Comparison of ENCODE assay signal across 9 cellular contexts in the genomic region with DNA sequence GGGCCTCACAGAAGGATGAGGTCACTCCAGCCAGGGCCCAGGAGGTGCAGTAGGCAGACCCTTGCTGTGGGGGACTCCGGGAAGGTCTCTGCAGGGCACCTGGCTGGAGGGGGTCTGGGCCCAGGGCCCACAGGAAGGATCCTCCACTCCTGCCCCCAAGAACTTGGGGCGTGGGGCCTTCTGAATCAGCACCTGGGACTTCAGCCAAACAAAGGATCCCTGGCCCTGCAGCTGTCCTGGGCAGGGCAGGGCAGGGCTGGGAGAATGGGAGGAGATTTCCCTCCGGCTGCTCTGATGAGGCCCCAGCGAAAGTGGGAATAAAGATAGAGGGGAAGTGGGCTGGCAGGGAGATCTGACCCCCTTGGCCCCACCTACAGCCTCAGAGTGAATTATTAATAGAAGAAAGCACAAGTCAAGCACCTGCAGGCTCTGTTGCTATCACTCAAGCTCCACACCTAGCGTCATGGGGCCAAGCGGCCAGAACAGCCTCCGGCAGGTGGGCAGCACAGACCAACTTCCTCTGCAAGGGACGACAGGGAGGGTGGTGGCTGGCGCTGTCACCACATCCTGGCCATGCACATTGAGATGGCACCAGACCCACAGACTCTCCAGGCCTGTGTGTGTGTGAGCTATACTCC.
A peak's percentile ranks its signal among the peaks of the same experiment; 100 is the strongest.
DNase-seq lines count a peak whose midpoint lies in the region; ATAC-seq and TF ChIP-seq lines count a peak whose summit lies in the region.
"Had no signal": no experiment of that assay in that cellular context is flagged by ENCODE, and none has a peak within 500 bp of the region (broad histone marks: within the 10 kb centered on the region; RNA-seq: fewer than 3 reads in every experiment).

No MANE protein-coding gene starts in this region.

- H4K20me1 ChIP-seq in Karpas-422 (ENCODE audit: insufficient read depth, low read depth, low read length): no peaks in the 10 kb centered on the region

- peak; percentile 49 for ATAC-seq in Right ventricle myocardium superior (ENCODE audit: poor library complexity)
- peak; percentile 38 to 46 for ATAC-seq in lower lobe of right lung
- peak; percentile 53 for ATAC-seq in aorta (ENCODE audit: low FRiP score)
- no peak for ATAC-seq in GM19035 (IDR thresholded peaks at IDR 0.05; ENCODE audit: unreplicated experiment)
- ATAC-seq: K562 had no signal

- H3K9ac ChIP-seq in Karpas-422 (ENCODE audit: low read length): no peak overlapping the region

- no peaks in the 10 kb centered on the region for H3K9me3 Mint-ChIP-seq in activated naive CD8-positive, alpha-beta T cell (ENCODE audit: low read depth)

- H3K27me3 ChIP-seq in lower lobe of right lung (ENCODE audit: low read depth) (no peaks in the 10 kb centered on the region), aorta (ENCODE audit: control insufficient read depth in 1 of 2, insufficient read depth in 2 of 2, low read length in 1 of 2) (no peaks in the 10 kb centered on the region), Karpas-422 (ENCODE audit: low read length) (no peaks in the 10 kb centered on the region)

- TF ChIP-seq CTCF in lower lobe of right lung (IDR thresholded peaks at IDR 0.05): no peak

- H3K9me3 ChIP-seq in lower lobe of right lung (no peaks in the 10 kb centered on the region), aorta (ENCODE audit: control insufficient read depth, low read length) (no peaks in the 10 kb centered on the region), Karpas-422 (ENCODE audit: low read length) (no peaks in the 10 kb centered on the region)

- peak overlapping the region; percentile 57 for H3K4me3 Mint-ChIP-seq in activated naive CD8-positive, alpha-beta T cell

- H3K4me2 ChIP-seq in Karpas-422 (ENCODE audit: low read depth, low read length, poor library complexity, severe bottlenecking): no peak overlapping the region

- DNase-seq in Right ventricle myocardium superior (no peak), cardiac septum (ENCODE audit: low spot score) (no peak), lower lobe of right lung (no peak), aorta (peak in 1 of 2 donors; percentile 57), Karpas-422 (no peak), DMS114 treated with DMSO at 0.1 percent for 48 hours (lab: John Stamatoyannopoulos, UW; ENCODE audit: unreplicated experiment) (no peak)

- H3K4me1 ChIP-seq in lower lobe of right lung (peaks cover 53% of the 10 kb centered on the region), aorta (ENCODE audit: control insufficient read depth in 1 of 2, insufficient read depth in 2 of 2, low read length in 2 of 2) (no peaks in the 10 kb centered on the region), Karpas-422 (ENCODE audit: low read length) (no peaks in the 10 kb centered on the region)

- peak overlapping the region; percentile 81 for H3K27ac Mint-ChIP-seq in activated naive CD8-positive, alpha-beta T cell

- H3K9me2 ChIP-seq in Karpas-422 (replicated peaks; ENCODE audit: insufficient read depth, low read length): no peaks in the 10 kb centered on the region

- H3K36me3 Mint-ChIP-seq in activated naive CD8-positive, alpha-beta T cell: peaks cover 5% of the 10 kb centered on the region

- peaks cover 50% of the 10 kb centered on the region for H3K4me1 Mint-ChIP-seq in activated naive CD8-positive, alpha-beta T cell (ENCODE audit: low read depth)

- intact Hi-C loops in Right ventricle myocardium superior (cut with DNase I): no loop called here
- intact Hi-C loops in cardiac septum (cut with DNase I): no loop called here
- intact Hi-C loops in lower lobe of right lung (cut with DNase I): no loop called here
- intact Hi-C loops in aorta (cut with DNase I): no loop called here

- H3K36me3 ChIP-seq in lower lobe of right lung (no peaks in the 10 kb centered on the region), aorta (ENCODE audit: control insufficient read depth in 1 of 2, insufficient read depth in 2 of 2, low read length in 1 of 2) (no peaks in the 10 kb centered on the region), Karpas-422 (ENCODE audit: insufficient read depth, low read length) (peaks cover 16% of the 10 kb centered on the region; the same call in 1 of the 2 replicates)

- H3K27ac ChIP-seq in lower lobe of right lung: peak overlapping the region; percentile 49
- no peak overlapping the region for H3K27ac ChIP-seq in aorta (ENCODE audit: low read depth in 1 of 2, low read length in 2 of 2)
- no peak overlapping the region for H3K27ac ChIP-seq in Karpas-422 (ENCODE audit: low read length)

- 77 to 86% methylated on average over 9 of the region's 9 CpGs for WGBS in aorta, 2 donors

- no peak overlapping the region for H2AFZ ChIP-seq in Karpas-422 (ENCODE audit: low read length)

- peaks cover 50% of the 10 kb centered on the region for H3K79me2 ChIP-seq in Karpas-422 (ENCODE audit: low read length)

- no peaks in the 10 kb centered on the region for H3K27me3 Mint-ChIP-seq in activated naive CD8-positive, alpha-beta T cell

- H3K4me3 ChIP-seq in lower lobe of right lung (no peak overlapping the region), aorta (ENCODE audit: low read length in 2 of 2) (no peak overlapping the region), Karpas-422 (ENCODE audit: low read length) (no peak overlapping the region)
- H3K4me3 ChIP-seq: K562 had no signal
